1 cellular context compared by ENCODE assay signal in the genomic region with DNA sequence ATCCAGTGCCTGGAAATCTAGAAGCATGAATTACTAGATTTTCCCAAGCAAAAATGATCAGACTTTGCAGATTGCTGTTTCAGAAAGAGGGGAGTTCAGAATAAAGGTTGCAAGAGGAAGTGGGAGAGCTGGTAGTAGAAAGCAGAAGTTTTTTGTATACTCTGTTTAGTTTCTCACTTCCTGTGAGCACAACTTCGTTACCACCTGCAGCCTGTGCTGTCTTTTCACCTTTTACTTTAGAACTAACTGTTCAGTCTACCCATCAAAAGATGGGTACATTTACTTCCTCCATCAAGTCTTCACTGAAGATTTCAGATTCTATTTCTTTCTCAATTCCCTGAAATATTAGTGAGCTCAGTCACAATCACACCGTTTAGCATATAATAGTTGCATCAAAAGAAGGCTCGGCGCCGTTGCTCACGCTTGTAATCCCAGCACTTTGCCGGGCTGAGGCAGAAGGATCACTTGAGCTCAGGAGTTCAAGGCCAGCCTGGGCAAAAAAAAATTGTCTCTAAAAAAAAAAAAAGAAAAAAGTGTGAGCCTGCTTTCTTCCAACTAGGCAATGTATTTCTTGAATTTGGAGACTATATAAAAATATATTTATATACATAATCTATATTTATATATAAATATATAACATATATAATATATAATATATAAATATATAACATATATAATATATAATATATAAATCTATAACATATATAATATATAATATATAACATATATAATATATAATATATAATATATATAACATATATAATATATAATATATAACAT.
TF ChIP-seq lines count a peak whose summit lies in the region.

No MANE protein-coding gene starts in this region.

TF ChIP-seq in WTC11, 78 proteins besides CTCF, POLR2A, EP300 and RAD21 (continued from another document):
- TF ChIP-seq, protein P1, sequence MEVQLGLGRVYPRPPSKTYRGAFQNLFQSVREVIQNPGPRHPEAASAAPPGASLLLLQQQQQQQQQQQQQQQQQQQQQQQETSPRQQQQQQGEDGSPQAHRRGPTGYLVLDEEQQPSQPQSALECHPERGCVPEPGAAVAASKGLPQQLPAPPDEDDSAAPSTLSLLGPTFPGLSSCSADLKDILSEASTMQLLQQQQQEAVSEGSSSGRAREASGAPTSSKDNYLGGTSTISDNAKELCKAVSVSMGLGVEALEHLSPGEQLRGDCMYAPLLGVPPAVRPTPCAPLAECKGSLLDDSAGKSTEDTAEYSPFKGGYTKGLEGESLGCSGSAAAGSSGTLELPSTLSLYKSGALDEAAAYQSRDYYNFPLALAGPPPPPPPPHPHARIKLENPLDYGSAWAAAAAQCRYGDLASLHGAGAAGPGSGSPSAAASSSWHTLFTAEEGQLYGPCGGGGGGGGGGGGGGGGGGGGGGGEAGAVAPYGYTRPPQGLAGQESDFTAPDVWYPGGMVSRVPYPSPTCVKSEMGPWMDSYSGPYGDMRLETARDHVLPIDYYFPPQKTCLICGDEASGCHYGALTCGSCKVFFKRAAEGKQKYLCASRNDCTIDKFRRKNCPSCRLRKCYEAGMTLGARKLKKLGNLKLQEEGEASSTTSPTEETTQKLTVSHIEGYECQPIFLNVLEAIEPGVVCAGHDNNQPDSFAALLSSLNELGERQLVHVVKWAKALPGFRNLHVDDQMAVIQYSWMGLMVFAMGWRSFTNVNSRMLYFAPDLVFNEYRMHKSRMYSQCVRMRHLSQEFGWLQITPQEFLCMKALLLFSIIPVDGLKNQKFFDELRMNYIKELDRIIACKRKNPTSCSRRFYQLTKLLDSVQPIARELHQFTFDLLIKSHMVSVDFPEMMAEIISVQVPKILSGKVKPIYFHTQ (CRISPR knock-in tag; IDR thresholded peaks at IDR 0.05), result no peak
- TF ChIP-seq, protein P2, sequence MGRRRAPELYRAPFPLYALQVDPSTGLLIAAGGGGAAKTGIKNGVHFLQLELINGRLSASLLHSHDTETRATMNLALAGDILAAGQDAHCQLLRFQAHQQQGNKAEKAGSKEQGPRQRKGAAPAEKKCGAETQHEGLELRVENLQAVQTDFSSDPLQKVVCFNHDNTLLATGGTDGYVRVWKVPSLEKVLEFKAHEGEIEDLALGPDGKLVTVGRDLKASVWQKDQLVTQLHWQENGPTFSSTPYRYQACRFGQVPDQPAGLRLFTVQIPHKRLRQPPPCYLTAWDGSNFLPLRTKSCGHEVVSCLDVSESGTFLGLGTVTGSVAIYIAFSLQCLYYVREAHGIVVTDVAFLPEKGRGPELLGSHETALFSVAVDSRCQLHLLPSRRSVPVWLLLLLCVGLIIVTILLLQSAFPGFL (CRISPR knock-in tag; IDR thresholded peaks at IDR 0.05; ENCODE audit: borderline replicate concordance), result no peak
- TF ChIP-seq NR3C1 (CRISPR knock-in tag; conservative IDR thresholded peaks at IDR 0.05; ENCODE audit: low read depth), result no peak
- TF ChIP-seq GABPB1 (CRISPR knock-in tag; IDR thresholded peaks at IDR 0.05), result no peak
- TF ChIP-seq, protein P3, sequence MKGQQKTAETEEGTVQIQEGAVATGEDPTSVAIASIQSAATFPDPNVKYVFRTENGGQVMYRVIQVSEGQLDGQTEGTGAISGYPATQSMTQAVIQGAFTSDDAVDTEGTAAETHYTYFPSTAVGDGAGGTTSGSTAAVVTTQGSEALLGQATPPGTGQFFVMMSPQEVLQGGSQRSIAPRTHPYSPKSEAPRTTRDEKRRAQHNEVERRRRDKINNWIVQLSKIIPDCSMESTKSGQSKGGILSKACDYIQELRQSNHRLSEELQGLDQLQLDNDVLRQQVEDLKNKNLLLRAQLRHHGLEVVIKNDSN (CRISPR knock-in tag; IDR thresholded peaks at IDR 0.05), result no peak
- TF ChIP-seq, protein P4, sequence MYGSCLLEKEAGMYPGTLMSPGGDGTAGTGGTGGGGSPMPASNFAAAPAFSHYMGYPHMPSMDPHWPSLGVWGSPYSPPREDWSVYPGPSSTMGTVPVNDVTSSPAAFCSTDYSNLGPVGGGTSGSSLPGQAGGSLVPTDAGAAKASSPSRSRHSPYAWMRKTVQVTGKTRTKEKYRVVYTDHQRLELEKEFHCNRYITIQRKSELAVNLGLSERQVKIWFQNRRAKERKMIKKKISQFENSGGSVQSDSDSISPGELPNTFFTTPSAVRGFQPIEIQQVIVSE (CRISPR knock-in tag; IDR thresholded peaks at IDR 0.05; ENCODE audit: borderline replicate concordance), result no peak
